ENCODE assay signal across 1 cellular context in the genomic region with DNA sequence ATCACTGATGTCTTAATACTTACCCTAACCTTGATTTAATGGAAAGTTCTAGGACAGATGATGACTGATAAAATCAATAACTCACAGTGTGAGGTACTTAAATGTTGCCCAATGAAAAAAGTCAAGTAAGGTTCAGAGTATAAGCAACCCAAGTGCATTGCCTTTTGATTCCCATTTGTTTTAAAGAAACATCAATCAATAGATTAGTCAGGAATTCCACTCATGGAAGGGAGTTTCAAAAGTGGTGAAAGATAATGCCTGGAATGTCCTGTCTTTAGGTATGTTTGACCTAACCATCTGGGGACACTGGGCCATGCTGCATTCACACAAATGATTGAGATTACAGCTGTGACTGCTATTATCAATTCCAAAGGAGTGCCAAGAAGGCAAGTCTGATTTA.
TF ChIP-seq lines count a peak whose summit lies in the region.

No MANE protein-coding gene starts in this region.

TF ChIP-seq in GM23338, 12 proteins besides CTCF, POLR2A, EP300 and RAD21 (continued from another document):
- TF ChIP-seq, protein P1, sequence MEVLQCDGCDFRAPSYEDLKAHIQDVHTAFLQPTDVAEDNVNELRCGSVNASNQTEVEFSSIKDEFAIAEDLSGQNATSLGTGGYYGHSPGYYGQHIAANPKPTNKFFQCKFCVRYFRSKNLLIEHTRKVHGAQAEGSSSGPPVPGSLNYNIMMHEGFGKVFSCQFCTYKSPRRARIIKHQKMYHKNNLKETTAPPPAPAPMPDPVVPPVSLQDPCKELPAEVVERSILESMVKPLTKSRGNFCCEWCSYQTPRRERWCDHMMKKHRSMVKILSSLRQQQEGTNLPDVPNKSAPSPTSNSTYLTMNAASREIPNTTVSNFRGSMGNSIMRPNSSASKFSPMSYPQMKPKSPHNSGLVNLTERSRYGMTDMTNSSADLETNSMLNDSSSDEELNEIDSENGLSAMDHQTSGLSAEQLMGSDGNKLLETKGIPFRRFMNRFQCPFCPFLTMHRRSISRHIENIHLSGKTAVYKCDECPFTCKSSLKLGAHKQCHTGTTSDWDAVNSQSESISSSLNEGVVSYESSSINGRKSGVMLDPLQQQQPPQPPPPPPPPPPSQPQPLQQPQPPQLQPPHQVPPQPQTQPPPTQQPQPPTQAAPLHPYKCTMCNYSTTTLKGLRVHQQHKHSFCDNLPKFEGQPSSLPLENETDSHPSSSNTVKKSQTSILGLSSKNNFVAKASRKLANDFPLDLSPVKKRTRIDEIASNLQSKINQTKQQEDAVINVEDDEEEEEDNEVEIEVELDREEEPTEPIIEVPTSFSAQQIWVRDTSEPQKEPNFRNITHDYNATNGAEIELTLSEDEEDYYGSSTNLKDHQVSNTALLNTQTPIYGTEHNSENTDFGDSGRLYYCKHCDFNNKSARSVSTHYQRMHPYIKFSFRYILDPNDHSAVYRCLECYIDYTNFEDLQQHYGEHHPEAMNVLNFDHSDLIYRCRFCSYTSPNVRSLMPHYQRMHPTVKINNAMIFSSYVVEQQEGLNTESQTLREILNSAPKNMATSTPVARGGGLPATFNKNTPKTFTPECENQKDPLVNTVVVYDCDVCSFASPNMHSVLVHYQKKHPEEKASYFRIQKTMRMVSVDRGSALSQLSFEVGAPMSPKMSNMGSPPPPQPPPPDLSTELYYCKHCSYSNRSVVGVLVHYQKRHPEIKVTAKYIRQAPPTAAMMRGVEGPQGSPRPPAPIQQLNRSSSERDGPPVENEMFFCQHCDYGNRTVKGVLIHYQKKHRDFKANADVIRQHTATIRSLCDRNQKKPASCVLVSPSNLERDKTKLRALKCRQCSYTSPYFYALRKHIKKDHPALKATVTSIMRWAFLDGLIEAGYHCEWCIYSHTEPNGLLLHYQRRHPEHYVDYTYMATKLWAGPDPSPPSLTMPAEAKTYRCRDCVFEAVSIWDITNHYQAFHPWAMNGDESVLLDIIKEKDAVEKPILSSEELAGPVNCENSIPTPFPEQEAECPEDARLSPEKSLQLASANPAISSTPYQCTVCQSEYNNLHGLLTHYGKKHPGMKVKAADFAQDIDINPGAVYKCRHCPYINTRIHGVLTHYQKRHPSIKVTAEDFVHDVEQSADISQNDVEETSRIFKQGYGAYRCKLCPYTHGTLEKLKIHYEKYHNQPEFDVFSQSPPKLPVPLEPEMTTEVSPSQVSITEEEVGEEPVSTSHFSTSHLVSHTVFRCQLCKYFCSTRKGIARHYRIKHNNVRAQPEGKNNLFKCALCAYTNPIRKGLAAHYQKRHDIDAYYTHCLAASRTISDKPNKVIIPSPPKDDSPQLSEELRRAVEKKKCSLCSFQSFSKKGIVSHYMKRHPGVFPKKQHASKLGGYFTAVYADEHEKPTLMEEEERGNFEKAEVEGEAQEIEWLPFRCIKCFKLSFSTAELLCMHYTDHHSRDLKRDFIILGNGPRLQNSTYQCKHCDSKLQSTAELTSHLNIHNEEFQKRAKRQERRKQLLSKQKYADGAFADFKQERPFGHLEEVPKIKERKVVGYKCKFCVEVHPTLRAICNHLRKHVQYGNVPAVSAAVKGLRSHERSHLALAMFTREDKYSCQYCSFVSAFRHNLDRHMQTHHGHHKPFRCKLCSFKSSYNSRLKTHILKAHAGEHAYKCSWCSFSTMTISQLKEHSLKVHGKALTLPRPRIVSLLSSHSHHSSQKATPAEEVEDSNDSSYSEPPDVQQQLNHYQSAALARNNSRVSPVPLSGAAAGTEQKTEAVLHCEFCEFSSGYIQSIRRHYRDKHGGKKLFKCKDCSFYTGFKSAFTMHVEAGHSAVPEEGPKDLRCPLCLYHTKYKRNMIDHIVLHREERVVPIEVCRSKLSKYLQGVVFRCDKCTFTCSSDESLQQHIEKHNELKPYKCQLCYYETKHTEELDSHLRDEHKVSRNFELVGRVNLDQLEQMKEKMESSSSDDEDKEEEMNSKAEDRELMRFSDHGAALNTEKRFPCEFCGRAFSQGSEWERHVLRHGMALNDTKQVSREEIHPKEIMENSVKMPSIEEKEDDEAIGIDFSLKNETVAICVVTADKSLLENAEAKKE (CRISPR knock-in tag; IDR thresholded peaks at IDR 0.05) = no peak
- TF ChIP-seq EZH2 (IDR thresholded peaks at IDR 0.05; ENCODE audit: low read depth, unreplicated experiment) (no peak), NANOG (IDR thresholded peaks at IDR 0.05; ENCODE audit: borderline replicate concordance) (no peak), ZNF331 (CRISPR knock-in tag; IDR thresholded peaks at IDR 0.05; ENCODE audit: low read depth) (no peak), POLR2AphosphoS5 (IDR thresholded peaks at IDR 0.05; ENCODE audit: low read depth) (no peak), STAT1 (IDR thresholded peaks at IDR 0.05; ENCODE audit: unreplicated experiment) (no peak)
- TF ChIP-seq, protein P2, sequence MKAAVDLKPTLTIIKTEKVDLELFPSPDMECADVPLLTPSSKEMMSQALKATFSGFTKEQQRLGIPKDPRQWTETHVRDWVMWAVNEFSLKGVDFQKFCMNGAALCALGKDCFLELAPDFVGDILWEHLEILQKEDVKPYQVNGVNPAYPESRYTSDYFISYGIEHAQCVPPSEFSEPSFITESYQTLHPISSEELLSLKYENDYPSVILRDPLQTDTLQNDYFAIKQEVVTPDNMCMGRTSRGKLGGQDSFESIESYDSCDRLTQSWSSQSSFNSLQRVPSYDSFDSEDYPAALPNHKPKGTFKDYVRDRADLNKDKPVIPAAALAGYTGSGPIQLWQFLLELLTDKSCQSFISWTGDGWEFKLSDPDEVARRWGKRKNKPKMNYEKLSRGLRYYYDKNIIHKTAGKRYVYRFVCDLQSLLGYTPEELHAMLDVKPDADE (IDR thresholded peaks at IDR 0.05) = no peak
